ENCODE assay signal across 33 cellular contexts in genomic region chr5:60674670-60675069, GRCh38. TPM values are rescaled to one million over a fixed set of nuclear protein-coding genes. Genes with fewer than 3 reads are reported as not detected.
DNase-seq lines count a peak whose midpoint lies in the region; ATAC-seq, FAIRE-seq and TF ChIP-seq lines count a peak whose summit lies in the region.
"Had no signal": no experiment of that assay in that cellular context is flagged by ENCODE, and none has a peak within 500 bp of the region (broad histone marks: within the 10 kb centered on the region; RNA-seq: fewer than 3 reads in every experiment).

No MANE protein-coding gene starts in this region.

- DNase-seq in EL (peak; percentile 14), astrocyte (ENCODE audit: low read depth) (peak; percentile 15), mesenchymal stem cell (no peak), T-helper 17 cell (no peak), cerebellum (ENCODE audit: low spot score) (no peak)
- no peak for DNase-seq in effector memory CD8-positive, alpha-beta T cell
- DNase-seq: ACHN; activated CD4-positive, alpha-beta T cell treated with anti-CD3 and anti-CD28 coated beads for 4 hours; activated CD8-positive, alpha-beta T cell treated with anti-CD3 and anti-CD28 coated beads, Interleukin-2, amount 10 ng/mL, durations not matched to agents 7 days and 5 days; activated naive CD4-positive, alpha-beta T cell treated with anti-CD3 and anti-CD28 coated beads for 36 hours; BE2C; body of pancreas; CD8-positive, alpha-beta T cell; dorsolateral prefrontal cortex; H7; heart right ventricle; kidney; natural killer cell; NCI-H146; NCI-H774; SIG-M5; stimulated activated CD4-positive, alpha-beta T cell treated with anti-CD3 and anti-CD28 coated beads, Interleukin-12 subunit alpha, Interleukin-12 subunit beta, amount 100 ng/mL, for 4 hours; stimulated activated CD4-positive, alpha-beta T cell treated with anti-CD3 and anti-CD28 coated beads, Interleukin-2, amount 100 ng/mL, for 48 hours; SW 1271; T1000 had no signal

- FAIRE-seq in astrocyte (lab: Jason Lieb, UNC), result no peak
- FAIRE-seq: GM12891, kidney, RCC 7860 had no signal

- H3K18ac ChIP-seq in mesenchymal stem cell (ENCODE audit: low read depth in 1 of 2, low read length in 2 of 2), result no peak overlapping the region

- no peak overlapping the region for H3K4ac ChIP-seq in mesenchymal stem cell (ENCODE audit: low read depth in 1 of 2, low read length in 2 of 2)

- H3K4me1 ChIP-seq in astrocyte (ENCODE audit: insufficient read depth, low read length), result no peaks in the 10 kb centered on the region
- H3K4me1 ChIP-seq in mesenchymal stem cell (ENCODE audit: control insufficient read depth, insufficient read depth, low read depth, low read length), result peaks cover 6% of the 10 kb centered on the region
- H3K4me1 ChIP-seq in skeletal muscle satellite cell (ENCODE audit: control insufficient read depth, insufficient read depth, low read length), result peaks cover 14% of the 10 kb centered on the region
- H3K4me1 ChIP-seq: BE2C, tibial nerve had no signal

- no peak overlapping the region for H2BK5ac ChIP-seq in mesenchymal stem cell (ENCODE audit: low read depth, low read length, poor library complexity, severe bottlenecking)

- no peak overlapping the region for H4K8ac ChIP-seq in mesenchymal stem cell (ENCODE audit: low read length)

- no peak overlapping the region for H3K4me3 ChIP-seq in astrocyte (ENCODE audit: insufficient read depth, low read depth, low read length)
- H3K4me3 ChIP-seq in mesenchymal stem cell (ENCODE audit: insufficient read depth in 1 of 2, low read depth in 1 of 2, low read length in 2 of 2), result no peak overlapping the region
- H3K4me3 ChIP-seq in skeletal muscle satellite cell (ENCODE audit: low read length), result no peak overlapping the region
- H3K4me3 ChIP-seq: body of pancreas, dorsolateral prefrontal cortex, heart right ventricle, tibial nerve had no signal

- no peak for TF ChIP-seq CTCF in astrocyte (IDR thresholded peaks at IDR 0.05; ENCODE audit: insufficient read depth, low read depth, low read length)

- H3K27me3 ChIP-seq in astrocyte (ENCODE audit: insufficient read depth, low read length) (no peaks in the 10 kb centered on the region), mesenchymal stem cell (ENCODE audit: control insufficient read depth in 1 of 2, insufficient read depth in 1 of 2, low read length in 2 of 2) (no peaks in the 10 kb centered on the region), skeletal muscle satellite cell (ENCODE audit: control insufficient read depth, insufficient read depth, low read length) (no peaks in the 10 kb centered on the region)
- H3K27me3 ChIP-seq: BE2C, body of pancreas, dorsolateral prefrontal cortex, tibial nerve had no signal

- ATAC-seq in effector memory CD8-positive, alpha-beta T cell (replicated peaks), result no peak
- ATAC-seq in T-helper 17 cell (no peak), HG03460 (IDR thresholded peaks at IDR 0.05; ENCODE audit: unreplicated experiment) (no peak)
- ATAC-seq: activated CD8-positive, alpha-beta T cell treated with anti-CD3 and anti-CD28 coated beads, Interleukin-2, amount 10 ng/mL, durations not matched to agents 7 days and 5 days; body of pancreas; CD8-positive, alpha-beta T cell; heart right ventricle; natural killer cell had no signal

- no peak overlapping the region for H3K9ac ChIP-seq in astrocyte (ENCODE audit: low read length)
- no peak overlapping the region for H3K9ac ChIP-seq in mesenchymal stem cell (ENCODE audit: low read length)
- H3K9ac ChIP-seq in skeletal muscle satellite cell (ENCODE audit: low read depth, low read length), result no peak overlapping the region

- no peaks in the 10 kb centered on the region for H3K9me3 Mint-ChIP-seq in astrocyte (ENCODE audit: unreplicated experiment)
- no peaks in the 10 kb centered on the region for H3K9me3 Mint-ChIP-seq in effector memory CD8-positive, alpha-beta T cell
- H3K9me3 Mint-ChIP-seq: activated naive CD4-positive, alpha-beta T cell treated with anti-CD3 and anti-CD28 coated beads for 36 hours; CD8-positive, alpha-beta T cell; mesothelial cell of epicardium; natural killer cell had no signal

- H4K20me1 ChIP-seq in astrocyte (ENCODE audit: insufficient read depth, low read length), result no peaks in the 10 kb centered on the region

- H3K27ac Mint-ChIP-seq in astrocyte (ENCODE audit: unreplicated experiment) (peak overlapping the region; percentile 36), T-helper 17 cell (no peak overlapping the region)
- H3K27ac Mint-ChIP-seq in effector memory CD8-positive, alpha-beta T cell, result no peak overlapping the region
- H3K27ac Mint-ChIP-seq: activated CD8-positive, alpha-beta T cell treated with anti-CD3 and anti-CD28 coated beads, Interleukin-2, amount 10 ng/mL, durations not matched to agents 7 days and 5 days; activated naive CD4-positive, alpha-beta T cell treated with anti-CD3 and anti-CD28 coated beads for 36 hours; CD8-positive, alpha-beta T cell; mesothelial cell of epicardium had no signal

- H2BK120ac ChIP-seq in mesenchymal stem cell (ENCODE audit: low read depth, low read length), result no peak overlapping the region

- no peak overlapping the region for H3K14ac ChIP-seq in mesenchymal stem cell (ENCODE audit: low read length in 2 of 2)

- no peaks in the 10 kb centered on the region for H3K27me3 Mint-ChIP-seq in astrocyte (ENCODE audit: low read depth, unreplicated experiment)
- no peaks in the 10 kb centered on the region for H3K27me3 Mint-ChIP-seq in effector memory CD8-positive, alpha-beta T cell
- no peaks in the 10 kb centered on the region for H3K27me3 Mint-ChIP-seq in T-helper 17 cell

- no peaks in the 10 kb centered on the region for H3K36me3 Mint-ChIP-seq in astrocyte (ENCODE audit: low read depth, unreplicated experiment)
- peaks cover 4% of the 10 kb centered on the region for H3K36me3 Mint-ChIP-seq in effector memory CD8-positive, alpha-beta T cell (ENCODE audit: insufficient read depth)
- no peaks in the 10 kb centered on the region for H3K36me3 Mint-ChIP-seq in T-helper 17 cell (ENCODE audit: low read depth)
- H3K36me3 Mint-ChIP-seq: CD8-positive, alpha-beta T cell; mesothelial cell of epicardium; natural killer cell had no signal

- H3K4me2 ChIP-seq in astrocyte (ENCODE audit: low read length) (no peak overlapping the region), mesenchymal stem cell (ENCODE audit: low read length, poor library complexity, severe bottlenecking) (no peak overlapping the region), skeletal muscle satellite cell (ENCODE audit: low read length) (peak overlapping the region; percentile 45)

- no peak overlapping the region for H2AK5ac ChIP-seq in mesenchymal stem cell (ENCODE audit: low read length, severe bottlenecking)

- peaks cover 48% of the 10 kb centered on the region for H3K79me2 ChIP-seq in astrocyte (ENCODE audit: insufficient read depth, low read length)

- H2BK15ac ChIP-seq in mesenchymal stem cell (ENCODE audit: low read depth, poor library complexity, severe bottlenecking), result no peak overlapping the region

- H3K23ac ChIP-seq in mesenchymal stem cell (ENCODE audit: low read length in 2 of 2), result peak overlapping the region in 1 of 2 experiments; percentile 46

- no peak overlapping the region for H4K91ac ChIP-seq in mesenchymal stem cell (ENCODE audit: low read length)

- H3K4me3 Mint-ChIP-seq in astrocyte (ENCODE audit: unreplicated experiment), result no peak overlapping the region
- no peak overlapping the region for H3K4me3 Mint-ChIP-seq in effector memory CD8-positive, alpha-beta T cell
- no peak overlapping the region for H3K4me3 Mint-ChIP-seq in T-helper 17 cell
- H3K4me3 Mint-ChIP-seq: activated CD8-positive, alpha-beta T cell treated with anti-CD3 and anti-CD28 coated beads, Interleukin-2, amount 10 ng/mL, durations not matched to agents 7 days and 5 days; activated naive CD4-positive, alpha-beta T cell treated with anti-CD3 and anti-CD28 coated beads for 36 hours; CD8-positive, alpha-beta T cell; mesothelial cell of epicardium; natural killer cell had no signal

- H2BK12ac ChIP-seq in mesenchymal stem cell (ENCODE audit: low read length in 2 of 2), result peak overlapping the region in 1 of 2 experiments; percentile 10

- H3K36me3 ChIP-seq in astrocyte (ENCODE audit: insufficient read depth, low read length) (no peaks in the 10 kb centered on the region), mesenchymal stem cell (ENCODE audit: control insufficient read depth in 1 of 2, insufficient read depth in 2 of 2, low read depth in 1 of 2, low read length in 2 of 2) (no peaks in the 10 kb centered on the region), skeletal muscle satellite cell (ENCODE audit: insufficient read depth, low read length) (no peaks in the 10 kb centered on the region)
- H3K36me3 ChIP-seq: BE2C, heart right ventricle, tibial nerve had no signal

- H2AFZ ChIP-seq in astrocyte (ENCODE audit: low read depth, low read length) (no peak overlapping the region), mesenchymal stem cell (ENCODE audit: low read depth, low read length) (no peak overlapping the region)

- H3K27ac ChIP-seq in astrocyte (ENCODE audit: low read depth, low read length) (no peak overlapping the region), mesenchymal stem cell (ENCODE audit: low read length, poor library complexity, severe bottlenecking) (peak overlapping the region; percentile 2)
- H3K27ac ChIP-seq: dorsolateral prefrontal cortex, epithelial cell of prostate, heart right ventricle, VCaP had no signal

- 85% methylated on average over 2 of the region's 2 CpGs for WGBS in mesenchymal stem cell

- no peaks in the 10 kb centered on the region for H3K9me3 ChIP-seq in astrocyte (ENCODE audit: insufficient read depth, low read depth, low read length)
- H3K9me3 ChIP-seq in mesenchymal stem cell (ENCODE audit: control insufficient read depth, low read length), result no peaks in the 10 kb centered on the region
- H3K9me3 ChIP-seq in skeletal muscle satellite cell (replicated peaks; ENCODE audit: low read length), result no peaks in the 10 kb centered on the region
- H3K9me3 ChIP-seq in T-helper 17 cell (ENCODE audit: control insufficient read depth, low read length, poor library complexity, severe bottlenecking), result no peaks in the 10 kb centered on the region
- H3K9me3 ChIP-seq: BE2C, body of pancreas, heart right ventricle, tibial nerve had no signal

- H3K4me1 Mint-ChIP-seq in astrocyte (ENCODE audit: low read depth, unreplicated experiment) (peaks cover 18% of the 10 kb centered on the region), T-helper 17 cell (peaks cover 12% of the 10 kb centered on the region)
- peaks cover 0 to 3% of the 10 kb centered on the region in 2 donors for H3K4me1 Mint-ChIP-seq in effector memory CD8-positive, alpha-beta T cell (ENCODE audit: low read depth in 2 of 2)

- peaks cover 26% of the 10 kb centered on the region for H3K79me1 ChIP-seq in mesenchymal stem cell (replicated peaks; ENCODE audit: low read length, poor library complexity, severe bottlenecking)

RNA-seq across cellular contexts. Expression of gene DEPDC1B, which starts 25.3 kb away (rescaled TPM):
- 1.4 and 2.2 TPM in 2 replicates for total RNA-seq in astrocyte
- polyA plus RNA-seq in mesenchymal stem cell (2013, experiment 1 of 2), result 1.6 TPM
- 1.5 TPM for polyA plus RNA-seq in mesenchymal stem cell (2013, experiment 2 of 2)
- total RNA-seq in skeletal muscle satellite cell (2012; rRNA removed), result 5.5 and 6.3 TPM in 2 replicates
- total RNA-seq in T-helper 17 cell, result 1 to 10 TPM in 1 of 2 donors, under 1 TPM in 1; 0.77 to 1.4 TPM
- total RNA-seq in cerebellum, result 14.2 TPM

Comparison
In these comparisons a context has a peak if more than half of its experiments do, and no peak if none do; other contexts are left out.
1. DNase-seq: peak in EL (single experiment) and astrocyte (single experiment); none in mesenchymal stem cell (single experiment), effector memory CD8-positive, alpha-beta T cell (0 of 3), T-helper 17 cell (0 of 3) and cerebellum (single experiment).